Comparison of ENCODE assay signal across 7 cellular contexts in genomic region chr12:53495903-53496751, GRCh38. TPM values are rescaled to one million over a fixed set of nuclear protein-coding genes. Genes with fewer than 3 reads are reported as not detected.
DNase-seq lines count a peak whose midpoint lies in the region; ATAC-seq, FAIRE-seq and TF ChIP-seq lines count a peak whose summit lies in the region.
"Had no signal": no experiment of that assay in that cellular context is flagged by ENCODE, and none has a peak within 500 bp of the region (broad histone marks: within the 10 kb centered on the region; RNA-seq: fewer than 3 reads in every experiment).

No MANE protein-coding gene starts in this region.

- DNase-seq in DMS53 (lab: John Stamatoyannopoulos, UW) (peak; percentile 37), WTC11 (ENCODE audit: low spot score) (peak; percentile 69), mucosa of gallbladder (ENCODE audit: low spot score) (peak; percentile 76), GM12892 (ENCODE audit: insufficient read length) (no peak)
- no peak for DNase-seq in activated naive CD4-positive, alpha-beta T cell treated with anti-CD3 and anti-CD28 coated beads, Interleukin-2, amount 10 ng/mL, durations not matched to agents 7 days and 5 days

- CTCF ChIA-PET in WTC11 (lab: Charles Lee) = interaction anchor here (0.6 to 1.5 kb wide), 4 partner anchors 12 to 172 kb away, joined by 3 to 5 read pairs (median 4); no protein-coding TSS in a partner anchor
- CTCF ChIA-PET in activated naive CD4-positive, alpha-beta T cell treated with anti-CD3 and anti-CD28 coated beads, Interleukin-2, amount 10 ng/mL, durations not matched to agents 7 days and 5 days (lab: Charles Lee) = no interaction called here

- H3K27ac Mint-ChIP-seq in WTC11 = peak overlapping the region; percentile 75
- H3K27ac Mint-ChIP-seq in activated naive CD4-positive, alpha-beta T cell treated with anti-CD3 and anti-CD28 coated beads, Interleukin-2, amount 10 ng/mL, durations not matched to agents 7 days and 5 days = no peak overlapping the region

- H3K36me3 Mint-ChIP-seq in WTC11 = no peaks in the 10 kb centered on the region
- H3K36me3 Mint-ChIP-seq in activated naive CD4-positive, alpha-beta T cell treated with anti-CD3 and anti-CD28 coated beads, Interleukin-2, amount 10 ng/mL, durations not matched to agents 7 days and 5 days = peaks cover 5% of the 10 kb centered on the region

- peak overlapping the region; percentile 13 for H3K4me3 Mint-ChIP-seq in WTC11
- no peak overlapping the region for H3K4me3 Mint-ChIP-seq in activated naive CD4-positive, alpha-beta T cell treated with anti-CD3 and anti-CD28 coated beads, Interleukin-2, amount 10 ng/mL, durations not matched to agents 7 days and 5 days

- ATAC-seq in WTC11 = peak; percentile 22
- no peak for ATAC-seq in HG03095 (IDR thresholded peaks at IDR 0.05; ENCODE audit: unreplicated experiment)

- no peak for TF ChIP-seq POLR2A in GM12892 (IDR thresholded peaks at IDR 0.05; ENCODE audit: low read depth, low read length)

- no peaks in the 10 kb centered on the region for H3K9me3 Mint-ChIP-seq in WTC11
- H3K9me3 Mint-ChIP-seq in activated naive CD4-positive, alpha-beta T cell treated with anti-CD3 and anti-CD28 coated beads, Interleukin-2, amount 10 ng/mL, durations not matched to agents 7 days and 5 days = no peaks in the 10 kb centered on the region

- H3K27me3 Mint-ChIP-seq in WTC11 (ENCODE audit: low read depth) = no peaks in the 10 kb centered on the region
- H3K27me3 Mint-ChIP-seq in activated naive CD4-positive, alpha-beta T cell treated with anti-CD3 and anti-CD28 coated beads, Interleukin-2, amount 10 ng/mL, durations not matched to agents 7 days and 5 days = no peaks in the 10 kb centered on the region

- peaks cover 58% of the 10 kb centered on the region for H3K4me1 Mint-ChIP-seq in WTC11
- H3K4me1 Mint-ChIP-seq in activated naive CD4-positive, alpha-beta T cell treated with anti-CD3 and anti-CD28 coated beads, Interleukin-2, amount 10 ng/mL, durations not matched to agents 7 days and 5 days = peaks cover 60% of the 10 kb centered on the region

- no peak for TF ChIP-seq CTCF in WTC11 (IDR thresholded peaks at IDR 0.05)

- FAIRE-seq in GM12892 (lab: Jason Lieb, UNC) = no peak

- POLR2A ChIA-PET in WTC11 (lab: Charles Lee) = no interaction called here

TF ChIP-seq in WTC11, 78 proteins besides CTCF, POLR2A, EP300 and RAD21 (continues in another document):
- TF ChIP-seq ZNF121 (CRISPR knock-in tag; IDR thresholded peaks at IDR 0.05) (no peak), TEAD4 (CRISPR knock-in tag; IDR thresholded peaks at IDR 0.05) (no peak), ZNF396 (CRISPR knock-in tag; IDR thresholded peaks at IDR 0.05; ENCODE audit: borderline replicate concordance) (no peak), ERG (CRISPR knock-in tag; IDR thresholded peaks at IDR 0.05) (no peak), RELA (CRISPR knock-in tag; IDR thresholded peaks at IDR 0.05; ENCODE audit: borderline replicate concordance) (no peak), EMX1 (CRISPR knock-in tag; IDR thresholded peaks at IDR 0.05) (no peak), HMGA2 (CRISPR knock-in tag; IDR thresholded peaks at IDR 0.05) (no peak), PRRX2 (CRISPR knock-in tag; IDR thresholded peaks at IDR 0.05) (no peak), SOX15 (CRISPR knock-in tag; IDR thresholded peaks at IDR 0.05) (no peak), ZNF416 (CRISPR knock-in tag; IDR thresholded peaks at IDR 0.05) (no peak), FOXP4 (CRISPR knock-in tag; IDR thresholded peaks at IDR 0.05) (no peak), NR2C2 (CRISPR knock-in tag; IDR thresholded peaks at IDR 0.05) (no peak), ZNF232 (CRISPR knock-in tag; IDR thresholded peaks at IDR 0.05) (no peak), CBFB (CRISPR knock-in tag; IDR thresholded peaks at IDR 0.05; ENCODE audit: low read depth) (no peak)
- TF ChIP-seq, protein P1, sequence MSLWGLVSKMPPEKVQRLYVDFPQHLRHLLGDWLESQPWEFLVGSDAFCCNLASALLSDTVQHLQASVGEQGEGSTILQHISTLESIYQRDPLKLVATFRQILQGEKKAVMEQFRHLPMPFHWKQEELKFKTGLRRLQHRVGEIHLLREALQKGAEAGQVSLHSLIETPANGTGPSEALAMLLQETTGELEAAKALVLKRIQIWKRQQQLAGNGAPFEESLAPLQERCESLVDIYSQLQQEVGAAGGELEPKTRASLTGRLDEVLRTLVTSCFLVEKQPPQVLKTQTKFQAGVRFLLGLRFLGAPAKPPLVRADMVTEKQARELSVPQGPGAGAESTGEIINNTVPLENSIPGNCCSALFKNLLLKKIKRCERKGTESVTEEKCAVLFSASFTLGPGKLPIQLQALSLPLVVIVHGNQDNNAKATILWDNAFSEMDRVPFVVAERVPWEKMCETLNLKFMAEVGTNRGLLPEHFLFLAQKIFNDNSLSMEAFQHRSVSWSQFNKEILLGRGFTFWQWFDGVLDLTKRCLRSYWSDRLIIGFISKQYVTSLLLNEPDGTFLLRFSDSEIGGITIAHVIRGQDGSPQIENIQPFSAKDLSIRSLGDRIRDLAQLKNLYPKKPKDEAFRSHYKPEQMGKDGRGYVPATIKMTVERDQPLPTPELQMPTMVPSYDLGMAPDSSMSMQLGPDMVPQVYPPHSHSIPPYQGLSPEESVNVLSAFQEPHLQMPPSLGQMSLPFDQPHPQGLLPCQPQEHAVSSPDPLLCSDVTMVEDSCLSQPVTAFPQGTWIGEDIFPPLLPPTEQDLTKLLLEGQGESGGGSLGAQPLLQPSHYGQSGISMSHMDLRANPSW (CRISPR knock-in tag; conservative IDR thresholded peaks at IDR 0.05; ENCODE audit: low read depth) = no peak
- TF ChIP-seq, protein P2, sequence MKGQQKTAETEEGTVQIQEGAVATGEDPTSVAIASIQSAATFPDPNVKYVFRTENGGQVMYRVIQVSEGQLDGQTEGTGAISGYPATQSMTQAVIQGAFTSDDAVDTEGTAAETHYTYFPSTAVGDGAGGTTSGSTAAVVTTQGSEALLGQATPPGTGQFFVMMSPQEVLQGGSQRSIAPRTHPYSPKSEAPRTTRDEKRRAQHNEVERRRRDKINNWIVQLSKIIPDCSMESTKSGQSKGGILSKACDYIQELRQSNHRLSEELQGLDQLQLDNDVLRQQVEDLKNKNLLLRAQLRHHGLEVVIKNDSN (CRISPR knock-in tag; IDR thresholded peaks at IDR 0.05) = peak; percentile 94
- TF ChIP-seq, protein P3, sequence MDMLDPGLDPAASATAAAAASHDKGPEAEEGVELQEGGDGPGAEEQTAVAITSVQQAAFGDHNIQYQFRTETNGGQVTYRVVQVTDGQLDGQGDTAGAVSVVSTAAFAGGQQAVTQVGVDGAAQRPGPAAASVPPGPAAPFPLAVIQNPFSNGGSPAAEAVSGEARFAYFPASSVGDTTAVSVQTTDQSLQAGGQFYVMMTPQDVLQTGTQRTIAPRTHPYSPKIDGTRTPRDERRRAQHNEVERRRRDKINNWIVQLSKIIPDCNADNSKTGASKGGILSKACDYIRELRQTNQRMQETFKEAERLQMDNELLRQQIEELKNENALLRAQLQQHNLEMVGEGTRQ (CRISPR knock-in tag; IDR thresholded peaks at IDR 0.05) = peak; percentile 95

RNA-seq across cellular contexts. Expression of gene MAP3K12, which starts 3.1 kb away (rescaled TPM):
- total RNA-seq in WTC11 (2021) (23.6 to 27.9 TPM (median 25.1 TPM) in 3 replicates), mucosa of gallbladder (29.2 TPM)
- polyA plus RNA-seq in GM12892 (2012; ENCODE audit: missing spikeins) = 14.1 TPM

RNA-seq across cellular contexts. Expression of gene TARBP2, which starts 5.0 kb away (rescaled TPM):
- total RNA-seq in WTC11 (2021) (69.0 to 74.0 TPM (median 69.1 TPM) in 3 replicates), mucosa of gallbladder (33.3 TPM)
- polyA plus RNA-seq in GM12892 (2012; ENCODE audit: missing spikeins) = 30.4 TPM

RNA-seq across cellular contexts. Expression of gene NPFF, which starts 11.2 kb away (rescaled TPM):
- total RNA-seq in WTC11 (2021) (0.57 to 0.80 TPM (median 0.59 TPM) in 3 replicates), mucosa of gallbladder (not detected)
- polyA plus RNA-seq in GM12892 (2012; ENCODE audit: missing spikeins) = not detected
- total RNA-seq: dermis microvascular lymphatic vessel endothelial cell had no signal

RNA-seq across cellular contexts. Expression of gene PCBP2, which starts 44.2 kb away (rescaled TPM):
- total RNA-seq in WTC11 (2021) (981 to 1,004 TPM (median 984 TPM) in 3 replicates), mucosa of gallbladder (713 TPM)
- polyA plus RNA-seq in GM12892 (2012; ENCODE audit: missing spikeins) = 590 TPM

RNA-seq across cellular contexts. Expression of gene PRR13, which starts 54.6 kb away (rescaled TPM):
- total RNA-seq in WTC11 (2021) = 150 to 187 TPM (median 155 TPM) in 3 replicates
- total RNA-seq in mucosa of gallbladder = 326 TPM
- polyA plus RNA-seq in GM12892 (2012; ENCODE audit: missing spikeins) = 227 TPM

Comparison
In these comparisons a context has a peak if more than half of its experiments do, and no peak if none do; other contexts are left out.
1. DNase-seq: peak in DMS53 (single experiment), WTC11 (single experiment) and mucosa of gallbladder (single experiment); none in GM12892 (single experiment) and activated naive CD4-positive, alpha-beta T cell treated with anti-CD3 and anti-CD28 coated beads, Interleukin-2, amount 10 ng/mL, durations not matched to agents 7 days and 5 days (single experiment).